In genomic region chr9:126927419-126927818, GRCh38 we compare ENCODE assay signal across 18 cellular contexts.
DNase-seq lines count a peak whose midpoint lies in the region; ATAC-seq, FAIRE-seq and TF ChIP-seq lines count a peak whose summit lies in the region.
"Had no signal": no experiment of that assay in that cellular context is flagged by ENCODE, and none has a peak within 500 bp of the region (broad histone marks: within the 10 kb centered on the region; RNA-seq: fewer than 3 reads in every experiment).

No MANE protein-coding gene starts in this region.

- no peak for TF ChIP-seq POLR2A in H54 (IDR thresholded peaks at IDR 0.05; ENCODE audit: low read depth, low read length)

- no peak for ATAC-seq in HG02840 (IDR thresholded peaks at IDR 0.05; ENCODE audit: low FRiP score, unreplicated experiment)
- no peak for ATAC-seq in GM18502 (IDR thresholded peaks at IDR 0.05; ENCODE audit: poor library complexity, unreplicated experiment)
- ATAC-seq: activated CD8-positive, alpha-beta T cell treated with anti-CD3 and anti-CD28 coated beads for 36 hours; activated naive CD4-positive, alpha-beta T cell treated with anti-CD3 and anti-CD28 coated beads, Interleukin-2, amount 50 U/mL, for 72 hours had no signal

- no peak for FAIRE-seq in H54 (lab: Jason Lieb, UNC)
- FAIRE-seq: endometrium had no signal

- DNase-seq in COLO668 (lab: John Stamatoyannopoulos, UW; ENCODE audit: unreplicated experiment) (peak; percentile 25), NCI-H1092 (lab: John Stamatoyannopoulos, UW) (peak; percentile 39), NCI-H2171 treated with DMSO at 0.1 percent for 48 hours (lab: John Stamatoyannopoulos, UW) (peak; percentile 87), kidney tubule cell (ENCODE audit: low spot score) (peak; percentile 22), H54 (ENCODE audit: insufficient read length, low spot score) (no peak), SW 1271 (lab: John Stamatoyannopoulos, UW) (no peak)
- DNase-seq: ACHN; activated CD8-positive, alpha-beta T cell treated with anti-CD3 and anti-CD28 coated beads for 36 hours; activated T-cell treated with anti-CD3 and anti-CD28 coated beads, Interleukin-2, amount 50 U/mL, for 24 hours; colonic mucosa; HCEC 1CT; NCI-H446; nucleus accumbens; stimulated activated CD4-positive, alpha-beta T cell treated with anti-CD3 and anti-CD28 coated beads, Interleukin-12 subunit alpha, Interleukin-12 subunit beta, amount 100 ng/mL, for 4 hours had no signal

Comparison
In these comparisons a context has a peak if more than half of its experiments do, and no peak if none do; other contexts are left out.
1. DNase-seq: peak in COLO668 (single experiment), NCI-H1092 (single experiment), NCI-H2171 treated with DMSO at 0.1 percent for 48 hours (single experiment) and kidney tubule cell (single experiment); none in H54 (single experiment) and SW 1271 (0 of 2).